In the genomic region with DNA sequence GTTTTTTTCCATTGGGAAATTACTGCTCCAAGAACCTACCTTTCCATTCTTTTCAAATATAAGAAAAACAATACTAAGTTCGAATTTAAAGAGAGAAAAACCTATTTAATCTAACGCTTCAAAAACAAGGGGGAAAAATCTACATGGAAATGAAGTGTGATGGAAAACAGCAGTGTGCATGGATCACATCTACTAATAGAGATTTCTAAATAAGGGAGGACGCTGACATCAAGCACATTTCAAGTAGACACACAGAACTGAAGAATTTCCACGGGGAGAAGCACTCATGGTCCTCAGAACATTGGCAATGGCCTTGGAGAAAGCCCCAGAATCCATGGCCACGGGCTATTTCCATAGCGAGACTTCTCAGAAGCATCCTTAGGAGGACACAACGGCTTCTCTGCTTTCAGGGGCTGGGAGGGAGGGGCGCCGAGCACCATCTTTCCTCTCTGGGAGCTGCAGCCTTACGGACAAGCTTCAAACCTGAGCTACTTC, we compare ENCODE assay signal across 8 cellular contexts. TPM values are rescaled to one million over a fixed set of nuclear protein-coding genes. Genes with fewer than 3 reads are reported as not detected.
A peak's percentile ranks its signal among the peaks of the same experiment; 100 is the strongest.
DNase-seq lines count a peak whose midpoint lies in the region; ATAC-seq, FAIRE-seq and TF ChIP-seq lines count a peak whose summit lies in the region.

No MANE protein-coding gene starts in this region.

- no peaks in the 10 kb centered on the region for H3K9me3 ChIP-seq in Panc1 (ENCODE audit: control insufficient read depth, insufficient read depth, low read depth, low read length)

- TF ChIP-seq CTCF in GM20000 (IDR thresholded peaks at IDR 0.05; ENCODE audit: extremely low read depth, missing control alignments) (no peak), Panc1 (IDR thresholded peaks at IDR 0.05) (no peak), fibroblast of mammary gland (conservative IDR thresholded peaks at IDR 0.05; ENCODE audit: control insufficient read depth, insufficient read depth, low read depth, low read length) (no peak), retinal pigment epithelial cell (conservative IDR thresholded peaks at IDR 0.05; ENCODE audit: low read depth, low read length) (no peak), omental fat pad (IDR thresholded peaks at IDR 0.05) (no peak)

- POLR2A ChIA-PET in Panc1 (lab: Charles Lee) = no interaction called here

- ATAC-seq in Panc1 (no peak; the same call in 1 of the 2 replicates), omental fat pad (ENCODE audit: low FRiP score) (no peak), GM19328 (IDR thresholded peaks at IDR 0.05; ENCODE audit: unreplicated experiment) (no peak)

- TF ChIP-seq POLR2A in GM12892 (IDR thresholded peaks at IDR 0.05; ENCODE audit: low read depth, low read length) = no peak

- H3K4me1 ChIP-seq in Panc1 (ENCODE audit: control insufficient read depth, insufficient read depth, low read length) = no peaks in the 10 kb centered on the region; the same call in 1 of the 2 replicates

- H3K27ac ChIP-seq in Panc1 (ENCODE audit: low read length) = peak overlapping the region; percentile 94

- DNase-seq in GM20000 (ENCODE audit: low spot score) (peak; percentile 21), Panc1 (ENCODE audit: low read depth, low spot score) (no peak), fibroblast of mammary gland (ENCODE audit: low read depth) (no peak), retinal pigment epithelial cell (ENCODE audit: low read depth) (no peak), kidney glomerular epithelial cell (lab: John Stamatoyannopoulos, UW) (no peak), omental fat pad (ENCODE audit: low spot score) (no peak), GM12892 (ENCODE audit: insufficient read length) (no peak)

- peaks cover 5% of the 10 kb centered on the region for H3K36me3 ChIP-seq in Panc1 (ENCODE audit: control insufficient read depth, insufficient read depth, low read length)

- CTCF ChIA-PET in Panc1 (lab: Charles Lee) = no interaction called here

- BruUV-seq in Panc1 (replicated peaks; lab: Mats Ljungman, UMichigan) = no TSS peak

- no peak for FAIRE-seq in GM12892 (lab: Jason Lieb, UNC)

- H3K27me3 ChIP-seq in Panc1 (ENCODE audit: control insufficient read depth, insufficient read depth, low read length) = no peaks in the 10 kb centered on the region

- H3K4me3 ChIP-seq in Panc1 (ENCODE audit: low read depth in 2 of 2, low read length in 2 of 2) (peak overlapping the region; percentile 69 to 87), fibroblast of mammary gland (ENCODE audit: control insufficient read depth, low read depth, low read length) (peak overlapping the region; percentile 65), retinal pigment epithelial cell (ENCODE audit: low read length) (peak overlapping the region; percentile 79)

- in situ Hi-C loops in Panc1 (cut with HindIII; ENCODE audit: low pct_unique_long_range_greater_than_20kb, low sequenced_read_pairs) = no loop called here

- intact Hi-C loops in Panc1 (cut with micrococcal nuclease; ENCODE audit: unreplicated experiment) = no loop called here

RNA-seq across cellular contexts. Expression of a gene that starts 1.1 kb away (rescaled TPM):
- 55.6 TPM for total RNA-seq in Panc1 (2021; ENCODE audit: unreplicated experiment)
- 22.2 TPM for polyA plus RNA-seq in Panc1 (2012; ENCODE audit: insufficient read length)
- total RNA-seq in omental fat pad = 10 to 100 TPM; 44.2 to 86.4 (median 59.9) TPM
- polyA plus RNA-seq in GM12892 (2012; ENCODE audit: missing spikeins) = 57.6 TPM
